ENCODE assay signal across 1 cellular context in the genomic region with DNA sequence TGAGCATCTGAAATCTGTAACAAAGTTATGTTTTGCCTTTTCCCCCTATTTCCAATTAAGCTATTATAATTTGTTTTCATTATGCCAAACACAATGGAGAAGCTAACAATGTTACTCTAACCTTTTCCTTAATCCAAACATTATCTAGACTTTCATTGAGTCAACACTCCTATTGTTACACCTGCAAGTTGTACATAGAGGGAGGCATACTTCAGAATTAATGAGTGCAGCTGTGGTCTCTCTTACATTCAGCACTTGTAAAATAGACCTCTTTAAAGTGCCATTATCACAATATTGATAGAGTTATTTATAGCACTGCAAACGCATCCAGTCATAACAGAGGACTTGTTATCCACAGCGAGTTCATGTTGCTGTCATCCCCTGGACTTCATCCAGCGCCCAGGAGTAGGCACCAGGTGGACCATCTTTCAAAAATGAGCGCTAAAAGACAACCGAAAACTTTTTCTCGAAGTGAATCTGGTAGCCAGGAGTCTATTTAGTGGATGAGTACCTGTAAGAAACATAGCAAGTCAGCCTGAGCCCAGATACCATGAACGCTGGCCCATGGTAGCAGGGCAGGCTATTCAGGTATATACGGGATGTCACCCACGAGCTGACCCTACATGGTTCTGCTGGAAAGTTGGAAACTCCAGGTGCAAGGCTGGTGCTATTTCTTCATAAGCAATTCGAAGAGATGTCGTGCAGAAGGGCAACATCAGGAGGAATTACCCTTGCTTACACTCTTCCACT.
TF ChIP-seq lines count a peak whose summit lies in the region.

No MANE protein-coding gene starts in this region.

TF ChIP-seq in HEK293, 187 proteins besides CTCF, POLR2A, EP300 and RAD21 (continued from another document):
- no peak for TF ChIP-seq ZNF133 (tag by site-specific recombination; IDR thresholded peaks at IDR 0.05)
- no peak for TF ChIP-seq ZNF560 (tag by site-specific recombination; IDR thresholded peaks at IDR 0.05; ENCODE audit: borderline replicate concordance)
- no peak for TF ChIP-seq ZNF23 (tag by site-specific recombination; IDR thresholded peaks at IDR 0.05; ENCODE audit: borderline replicate concordance)
- TF ChIP-seq BCL11B (tag by site-specific recombination; IDR thresholded peaks at IDR 0.05; ENCODE audit: low read depth) = no peak
TF ChIP-seq in HEK293: peak in this region for 16.
